ENCODE assay signal across 17 cellular contexts in genomic region chr5:66701244-66701643, GRCh38.
DNase-seq lines count a peak whose midpoint lies in the region; ATAC-seq and TF ChIP-seq lines count a peak whose summit lies in the region.
"Had no signal": no experiment of that assay in that cellular context is flagged by ENCODE, and none has a peak within 500 bp of the region (broad histone marks: within the 10 kb centered on the region; RNA-seq: fewer than 3 reads in every experiment).

No MANE protein-coding gene starts in this region.

- no peak overlapping the region for H3K4me3 ChIP-seq in osteoblast (ENCODE audit: insufficient read depth, low read length)
- H3K4me3 ChIP-seq: GM23338, left ventricle myocardium inferior, neural progenitor cell had no signal

- H3K4me2 ChIP-seq in osteoblast (ENCODE audit: insufficient read depth, low read length), result no peak overlapping the region
- H3K4me2 ChIP-seq: GM23338, neural progenitor cell had no signal

- no peaks in the 10 kb centered on the region for H3K4me1 ChIP-seq in osteoblast (ENCODE audit: insufficient read depth, low read length)

- ATAC-seq in GM18909 (IDR thresholded peaks at IDR 0.05; ENCODE audit: poor library complexity, unreplicated experiment), result peak; percentile 85
- peak; percentile 92 for ATAC-seq in GM21723 (IDR thresholded peaks at IDR 0.05; ENCODE audit: unreplicated experiment)
- ATAC-seq in HG03103 (IDR thresholded peaks at IDR 0.05; ENCODE audit: low read depth, unreplicated experiment), result peak; percentile 86
- ATAC-seq: GM23338 had no signal

- no peak overlapping the region for H3K27ac ChIP-seq in osteoblast (ENCODE audit: low read depth, low read length)
- H3K27ac ChIP-seq: left ventricle myocardium inferior, neural progenitor cell had no signal

- peaks cover 5% of the 10 kb centered on the region for H3K27me3 ChIP-seq in osteoblast (ENCODE audit: insufficient read depth, low read length)

- H4K20me1 ChIP-seq in osteoblast (ENCODE audit: insufficient read depth, low read length), result no peaks in the 10 kb centered on the region

- peak; percentile 18 for DNase-seq in osteoblast (ENCODE audit: insufficient read length, low spot score, missing footprints)
- no peak for DNase-seq in NCI-H1417 (lab: John Stamatoyannopoulos, UW)
- DNase-seq in UCSD-AML1 (lab: John Stamatoyannopoulos, UW; ENCODE audit: unreplicated experiment), result no peak
- DNase-seq in DMS 273 treated with DMSO at 0.1 percent for 48 hours (lab: John Stamatoyannopoulos, UW), result no peak
- DNase-seq in SKM-1 (lab: John Stamatoyannopoulos, UW; ENCODE audit: unreplicated experiment), result no peak
- DNase-seq: activated CD4-positive, alpha-beta memory T cell treated with anti-CD3 and anti-CD28 coated beads, Interleukin-2, amount 10 ng/mL, durations not matched to agents 7 days and 5 days; activated gamma-delta T cell treated with Interleukin-2 at 50 U/mL for 16 hours; CD4-positive, CD25-positive, alpha-beta regulatory T cell; GDM1; head of caudate nucleus; left ventricle myocardium inferior; T1000 had no signal

- H3K9me3 ChIP-seq in osteoblast (ENCODE audit: low read depth, low read length), result no peaks in the 10 kb centered on the region
- H3K9me3 ChIP-seq: left ventricle myocardium inferior had no signal

- H3K36me3 ChIP-seq in osteoblast (ENCODE audit: insufficient read depth, low read length), result no peaks in the 10 kb centered on the region
- H3K36me3 ChIP-seq: left ventricle myocardium inferior, neural progenitor cell had no signal

- H2AFZ ChIP-seq in osteoblast (ENCODE audit: low read length), result no peak overlapping the region
- H2AFZ ChIP-seq: GM23338, neural progenitor cell had no signal

- no peak for TF ChIP-seq CTCF in osteoblast (IDR thresholded peaks at IDR 0.05; ENCODE audit: extremely low read depth, low read depth, low read length)

- no peaks in the 10 kb centered on the region for H3K79me2 ChIP-seq in osteoblast (ENCODE audit: insufficient read depth, low read length)
